1 cellular context compared by ENCODE assay signal in genomic region chr18:49813321-49814146, GRCh38.
TF ChIP-seq lines count a peak whose summit lies in the region.

ACAA2 (minus strand) TSS chr18:49813533; CDS start chr18:49813484, 49 bp downstream.

TF ChIP-seq in HEK293, 187 proteins besides CTCF, POLR2A, EP300 and RAD21 (continued from another document and continues in another):
- TF ChIP-seq ZNF596 (tag by site-specific recombination; IDR thresholded peaks at IDR 0.05) (no peak), ZNF37A (tag by site-specific recombination; IDR thresholded peaks at IDR 0.05) (no peak), ZNF639 (tag by site-specific recombination; IDR thresholded peaks at IDR 0.05) (0 out of 2 replicates have a peak, but pooled peaks have one; percentile 30), KLF16 (tag by site-specific recombination; IDR thresholded peaks at IDR 0.05) (peak; percentile 88), ZSCAN5A (tag by site-specific recombination; IDR thresholded peaks at IDR 0.05) (peak; percentile 49; the same call in 1 of the 2 replicates), ZNF600 (tag by site-specific recombination; IDR thresholded peaks at IDR 0.05) (peak; percentile 88), ZNF837 (tag by site-specific recombination; IDR thresholded peaks at IDR 0.05) (0 out of 2 replicates have a peak, but pooled peaks have one; percentile 15), ZNF391 (tag by site-specific recombination; IDR thresholded peaks at IDR 0.05; ENCODE audit: borderline replicate concordance, low read depth) (no peak; the same call in 1 of the 2 replicates), ZNF169 (tag by site-specific recombination; IDR thresholded peaks at IDR 0.05) (no peak), ZIC2 (tag by site-specific recombination; IDR thresholded peaks at IDR 0.05) (peak; percentile 44; the same call in 1 of the 2 replicates), ZNF521 (tag by site-specific recombination; IDR thresholded peaks at IDR 0.05) (no peak), ZNF513 (tag by site-specific recombination; IDR thresholded peaks at IDR 0.05) (no peak), ZNF792 (tag by site-specific recombination; IDR thresholded peaks at IDR 0.05) (no peak; the same call in 1 of the 2 replicates), GFI1B (tag by site-specific recombination; IDR thresholded peaks at IDR 0.05) (0 out of 2 replicates have a peak, but pooled peaks have one; percentile 22), ZNF341 (tag by site-specific recombination; IDR thresholded peaks at IDR 0.05; ENCODE audit: low read depth) (no peak), ZNF433 (tag by site-specific recombination; IDR thresholded peaks at IDR 0.05; ENCODE audit: low read depth) (no peak), ZNF747 (tag by site-specific recombination; IDR thresholded peaks at IDR 0.05) (no peak), ZBTB7A (tag by site-specific recombination; IDR thresholded peaks at IDR 0.05; ENCODE audit: low read depth) (peak; percentile 76; the same call in 1 of the 2 replicates), ZNF76 (tag by site-specific recombination; IDR thresholded peaks at IDR 0.05; ENCODE audit: borderline replicate concordance, low read depth) (peak; percentile 45), ZNF426 (tag by site-specific recombination; IDR thresholded peaks at IDR 0.05) (no peak), ZNF518A (tag by site-specific recombination; conservative IDR thresholded peaks at IDR 0.05; ENCODE audit: low read depth) (no peak), ELK4 (IDR thresholded peaks at IDR 0.05; ENCODE audit: borderline replicate concordance, low read depth, low read length) (no peak), ZBTB17 (tag by site-specific recombination; IDR thresholded peaks at IDR 0.05) (peak; percentile 37; the same call in 1 of the 2 replicates), HIC1 (tag by site-specific recombination; IDR thresholded peaks at IDR 0.05) (peak; percentile 82), ZFP41 (tag by site-specific recombination; IDR thresholded peaks at IDR 0.05; ENCODE audit: borderline replicate concordance) (no peak), BCL6B (tag by site-specific recombination; IDR thresholded peaks at IDR 0.05) (no peak), ZNF660 (tag by site-specific recombination; IDR thresholded peaks at IDR 0.05) (peak; percentile 17; the same call in 1 of the 2 replicates), ZNF211 (tag by site-specific recombination; IDR thresholded peaks at IDR 0.05; ENCODE audit: low read depth) (no peak), ZNF114 (tag by site-specific recombination; IDR thresholded peaks at IDR 0.05) (no peak), ZNF585B (tag by site-specific recombination; IDR thresholded peaks at IDR 0.05) (no peak), ZNF16 (tag by site-specific recombination; IDR thresholded peaks at IDR 0.05; ENCODE audit: low read depth) (no peak), SETDB1 (IDR thresholded peaks at IDR 0.05; ENCODE audit: insufficient read length, low read length) (no peak), RBAK (tag by site-specific recombination; IDR thresholded peaks at IDR 0.05) (0 out of 2 replicates have a peak, but pooled peaks have one; percentile 64), ZNF18 (tag by site-specific recombination; IDR thresholded peaks at IDR 0.05) (peak; percentile 14; the same call in 1 of the 2 replicates), INSM2 (tag by site-specific recombination; IDR thresholded peaks at IDR 0.05) (no peak), ZFP37 (tag by site-specific recombination; IDR thresholded peaks at IDR 0.05) (peak; percentile 78), ZNF692 (tag by site-specific recombination; IDR thresholded peaks at IDR 0.05) (peak; percentile 84; the same call in 1 of the 2 replicates), GLI2 (tag by site-specific recombination; IDR thresholded peaks at IDR 0.05; ENCODE audit: borderline replicate concordance, low read depth) (no peak), SP3 (tag by site-specific recombination; IDR thresholded peaks at IDR 0.05) (peak; percentile 90), ZNF423 (tag by site-specific recombination; IDR thresholded peaks at IDR 0.05) (peak; percentile 87), ZNF629 (tag by site-specific recombination; IDR thresholded peaks at IDR 0.05) (peak; percentile 59)
